In the genomic region with DNA sequence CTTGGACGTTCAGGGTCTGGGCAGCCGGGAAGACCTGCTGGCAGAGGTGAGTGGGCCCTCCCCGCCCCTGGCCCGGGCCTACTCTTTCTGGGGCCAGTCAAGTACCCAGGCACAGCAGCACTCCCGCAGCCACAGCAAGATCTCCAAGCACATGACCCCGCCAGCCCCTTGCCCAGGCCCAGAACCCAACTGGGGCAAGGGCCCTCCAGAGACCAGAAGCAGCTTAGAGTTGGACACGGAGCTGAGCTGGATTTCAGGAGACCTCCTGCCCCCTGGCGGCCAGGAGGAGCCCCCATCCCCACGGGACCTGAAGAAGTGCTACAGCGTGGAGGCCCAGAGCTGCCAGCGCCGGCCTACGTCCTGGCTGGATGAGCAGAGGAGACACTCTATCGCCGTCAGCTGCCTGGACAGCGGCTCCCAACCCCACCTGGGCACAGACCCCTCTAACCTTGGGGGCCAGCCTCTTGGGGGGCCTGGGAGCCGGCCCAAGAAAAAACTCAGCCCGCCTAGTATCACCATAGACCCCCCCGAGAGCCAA, we compare ENCODE assay signal across 8 cellular contexts. TPM values are rescaled to one million over a fixed set of nuclear protein-coding genes. Genes with fewer than 3 reads are reported as not detected.
DNase-seq lines count a peak whose midpoint lies in the region; ATAC-seq and TF ChIP-seq lines count a peak whose summit lies in the region.

No MANE protein-coding gene starts in this region.

- H3K4me1 ChIP-seq in A673 (ENCODE audit: insufficient read depth, low read length, poor library complexity, severe bottlenecking) (peaks cover 22% of the 10 kb centered on the region), liver (ENCODE audit: control insufficient read depth in 4 of 4, insufficient read depth in 4 of 4, low read length in 3 of 4) (peaks cover 5 to 22% (median 13%) of the 10 kb centered on the region in 4 donors)

- no peaks in the 10 kb centered on the region for H3K9me3 Mint-ChIP-seq in central memory CD8-positive, alpha-beta T cell

- H3K4me3 Mint-ChIP-seq in central memory CD8-positive, alpha-beta T cell, result no peak overlapping the region

- ATAC-seq in activated CD4-positive, CD25-positive, alpha-beta regulatory T cell treated with anti-CD3 and anti-CD28 coated beads, Interleukin-2, amount 50 U/mL, for 24 hours, result peak; percentile 66 to 70
- ATAC-seq in central memory CD8-positive, alpha-beta T cell (replicated peaks; ENCODE audit: extremely low read depth, poor library complexity, severe bottlenecking), result peak; percentile 55
- ATAC-seq in GM21528 (IDR thresholded peaks at IDR 0.05; ENCODE audit: low FRiP score, unreplicated experiment), result no peak

- H3K9me3 ChIP-seq in A673 (ENCODE audit: low read depth, low read length, poor library complexity, severe bottlenecking) (no peaks in the 10 kb centered on the region), liver (ENCODE audit: control insufficient read depth in 4 of 4, low read length in 3 of 4) (no peaks in the 10 kb centered on the region)

- BruUV-seq in A673 (replicated peaks; lab: Mats Ljungman, UMichigan), result no TSS peak

- no peaks in the 10 kb centered on the region for H3K27me3 ChIP-seq in A673 (replicated peaks; ENCODE audit: insufficient read depth, low read depth, low read length, poor library complexity)
- no peaks in the 10 kb centered on the region for H3K27me3 ChIP-seq in liver (ENCODE audit: control insufficient read depth in 4 of 4, insufficient read depth in 4 of 4, low read length in 3 of 4)

- TF ChIP-seq CTCF in A673 (conservative IDR thresholded peaks at IDR 0.05; ENCODE audit: low read depth, low read length) (peak; percentile 76), GM12875 (IDR thresholded peaks at IDR 0.05; ENCODE audit: borderline replicate concordance, insufficient read depth, low read depth, low read length) (peak; percentile 85), liver (IDR thresholded peaks at IDR 0.05; ENCODE audit: low read depth, low read length, missing input control) (peak; percentile 51)

- peaks cover 97% of the 10 kb centered on the region for H3K27me3 Mint-ChIP-seq in central memory CD8-positive, alpha-beta T cell

- 69% methylated on average over 19 of the region's 19 CpGs for WGBS in liver

- no peak overlapping the region for H3K9ac ChIP-seq in liver (ENCODE audit: low read depth in 1 of 2, low read length in 2 of 2)

- H3K27ac ChIP-seq in A673 (ENCODE audit: low read depth, low read length, poor library complexity, severe bottlenecking) (no peak overlapping the region), liver (ENCODE audit: low read depth in 1 of 2, low read length in 2 of 2) (no peak overlapping the region)

- peak; percentile 62 to 79 for TF ChIP-seq RAD21 in liver (IDR thresholded peaks at IDR 0.05)

- peak; percentile 81 for DNase-seq in A673 (ENCODE audit: low spot score)
- peak; percentile 42 for DNase-seq in NCI-H226
- DNase-seq in central memory CD8-positive, alpha-beta T cell (ENCODE audit: low spot score in 2 of 2), result peak; percentile 28 to 40
- peak; percentile 30 to 70 (median 31) for DNase-seq in stimulated activated CD4-positive, alpha-beta T cell treated with anti-CD3 and anti-CD28 coated beads, TNF-alpha, amount 100 ng/mL, for 24 hours (ENCODE audit: low read depth in 3 of 3)

- H3K36me3 Mint-ChIP-seq in central memory CD8-positive, alpha-beta T cell (ENCODE audit: insufficient read depth), result no peaks in the 10 kb centered on the region

- POLR2A ChIA-PET in A673 (lab: Charles Lee; ENCODE audit: low non-redundant PET), result no interaction called here

- CTCF ChIA-PET in A673 (lab: Charles Lee), result interaction anchor here (0.6 to 1.8 kb wide), 9 partner anchors 13 to 317 kb away, joined by 3 to 20 read pairs (median 3); a partner anchor contains a TSS

- no peak overlapping the region for H3K4me3 ChIP-seq in A673 (ENCODE audit: low read depth, low read length, poor library complexity, severe bottlenecking)
- no peak overlapping the region for H3K4me3 ChIP-seq in GM12875 (ENCODE audit: low read depth, low read length)
- H3K4me3 ChIP-seq in liver (ENCODE audit: low read depth in 1 of 3, low read length in 3 of 3), result no peak overlapping the region

- H3K36me3 ChIP-seq in A673 (ENCODE audit: insufficient read depth, low read length, poor library complexity, severe bottlenecking) (no peaks in the 10 kb centered on the region), liver (ENCODE audit: control insufficient read depth in 4 of 4, insufficient read depth in 3 of 4, low read depth in 1 of 4, low read length in 3 of 4) (no peaks in the 10 kb centered on the region)

- H3K4me1 Mint-ChIP-seq in central memory CD8-positive, alpha-beta T cell, result peaks cover 10% of the 10 kb centered on the region

- H3K27ac Mint-ChIP-seq in central memory CD8-positive, alpha-beta T cell (ENCODE audit: low read depth), result no peak overlapping the region

- intact Hi-C loops in A673 (cut with micrococcal nuclease; ENCODE audit: unreplicated experiment), result loop anchor here (1.0 to 2.0 kb wide), 3 partner anchors 75 to 143 kb away; a partner anchor contains a TSS

TF ChIP-seq in liver, 16 proteins besides CTCF, POLR2A, EP300 and RAD21:
- TF ChIP-seq, protein P1, sequence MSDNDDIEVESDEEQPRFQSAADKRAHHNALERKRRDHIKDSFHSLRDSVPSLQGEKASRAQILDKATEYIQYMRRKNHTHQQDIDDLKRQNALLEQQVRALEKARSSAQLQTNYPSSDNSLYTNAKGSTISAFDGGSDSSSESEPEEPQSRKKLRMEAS (IDR thresholded peaks at IDR 0.05), result no peak
- TF ChIP-seq TAF1 (conservative IDR thresholded peaks at IDR 0.05), result no peak
- no peak for TF ChIP-seq NR2F2 (IDR thresholded peaks at IDR 0.05)
- no peak for TF ChIP-seq YY1 (IDR thresholded peaks at IDR 0.05)
- TF ChIP-seq, protein P2, sequence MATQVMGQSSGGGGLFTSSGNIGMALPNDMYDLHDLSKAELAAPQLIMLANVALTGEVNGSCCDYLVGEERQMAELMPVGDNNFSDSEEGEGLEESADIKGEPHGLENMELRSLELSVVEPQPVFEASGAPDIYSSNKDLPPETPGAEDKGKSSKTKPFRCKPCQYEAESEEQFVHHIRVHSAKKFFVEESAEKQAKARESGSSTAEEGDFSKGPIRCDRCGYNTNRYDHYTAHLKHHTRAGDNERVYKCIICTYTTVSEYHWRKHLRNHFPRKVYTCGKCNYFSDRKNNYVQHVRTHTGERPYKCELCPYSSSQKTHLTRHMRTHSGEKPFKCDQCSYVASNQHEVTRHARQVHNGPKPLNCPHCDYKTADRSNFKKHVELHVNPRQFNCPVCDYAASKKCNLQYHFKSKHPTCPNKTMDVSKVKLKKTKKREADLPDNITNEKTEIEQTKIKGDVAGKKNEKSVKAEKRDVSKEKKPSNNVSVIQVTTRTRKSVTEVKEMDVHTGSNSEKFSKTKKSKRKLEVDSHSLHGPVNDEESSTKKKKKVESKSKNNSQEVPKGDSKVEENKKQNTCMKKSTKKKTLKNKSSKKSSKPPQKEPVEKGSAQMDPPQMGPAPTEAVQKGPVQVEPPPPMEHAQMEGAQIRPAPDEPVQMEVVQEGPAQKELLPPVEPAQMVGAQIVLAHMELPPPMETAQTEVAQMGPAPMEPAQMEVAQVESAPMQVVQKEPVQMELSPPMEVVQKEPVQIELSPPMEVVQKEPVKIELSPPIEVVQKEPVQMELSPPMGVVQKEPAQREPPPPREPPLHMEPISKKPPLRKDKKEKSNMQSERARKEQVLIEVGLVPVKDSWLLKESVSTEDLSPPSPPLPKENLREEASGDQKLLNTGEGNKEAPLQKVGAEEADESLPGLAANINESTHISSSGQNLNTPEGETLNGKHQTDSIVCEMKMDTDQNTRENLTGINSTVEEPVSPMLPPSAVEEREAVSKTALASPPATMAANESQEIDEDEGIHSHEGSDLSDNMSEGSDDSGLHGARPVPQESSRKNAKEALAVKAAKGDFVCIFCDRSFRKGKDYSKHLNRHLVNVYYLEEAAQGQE (IDR thresholded peaks at IDR 0.05), result no peak
- no peak for TF ChIP-seq RXRA (IDR thresholded peaks at IDR 0.05)
- TF ChIP-seq FOXA2 (IDR thresholded peaks at IDR 0.05), result no peak
- no peak for TF ChIP-seq JUND (IDR thresholded peaks at IDR 0.05)
- TF ChIP-seq, protein P3, sequence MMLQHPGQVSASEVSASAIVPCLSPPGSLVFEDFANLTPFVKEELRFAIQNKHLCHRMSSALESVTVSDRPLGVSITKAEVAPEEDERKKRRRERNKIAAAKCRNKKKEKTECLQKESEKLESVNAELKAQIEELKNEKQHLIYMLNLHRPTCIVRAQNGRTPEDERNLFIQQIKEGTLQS (IDR thresholded peaks at IDR 0.05), result no peak
- TF ChIP-seq SP1 (IDR thresholded peaks at IDR 0.05), result no peak
- no peak for TF ChIP-seq EGR1 (IDR thresholded peaks at IDR 0.05; ENCODE audit: low read depth in 2 of 2)
- TF ChIP-seq HNF4G (IDR thresholded peaks at IDR 0.05), result no peak
- TF ChIP-seq FOXA1 (IDR thresholded peaks at IDR 0.05), result no peak
TF ChIP-seq in liver: peak in this region for 0.

RNA-seq across cellular contexts. Expression of a gene that starts 8.6 kb away (rescaled TPM):
- total RNA-seq in A673 (2021) (0.56 and 1.2 TPM in 2 replicates), liver (100 to 1,000 TPM in 1 of 2 donors, 10 to 100 TPM in 1; 10.5 to 197 TPM)
- 10 to 100 TPM; 66.7 to 94.3 TPM for polyA plus RNA-seq in liver

Comparison
In these comparisons a context has a peak if more than half of its experiments do, and no peak if none do; other contexts are left out.
1. DNase-seq: peak in every context shown above with its lines; median percentile 81 in A673; 42 in NCI-H226; 34 in central memory CD8-positive, alpha-beta T cell; 31 in stimulated activated CD4-positive, alpha-beta T cell treated with anti-CD3 and anti-CD28 coated beads, TNF-alpha, amount 100 ng/mL, for 24 hours.